Comparison of ENCODE assay signal across 15 cellular contexts in genomic region chr5:122019936-122020590, GRCh38. TPM values are rescaled to one million over a fixed set of nuclear protein-coding genes. Genes with fewer than 3 reads are reported as not detected.
DNase-seq lines count a peak whose midpoint lies in the region; ATAC-seq and TF ChIP-seq lines count a peak whose summit lies in the region.
"Had no signal": no experiment of that assay in that cellular context is flagged by ENCODE, and none has a peak within 500 bp of the region (broad histone marks: within the 10 kb centered on the region; RNA-seq: fewer than 3 reads in every experiment).

No MANE protein-coding gene starts in this region.

- H3K36me3 Mint-ChIP-seq in activated CD8-positive, alpha-beta T cell treated with anti-CD3 and anti-CD28 coated beads for 36 hours (ENCODE audit: low read depth) = peaks cover 47% of the 10 kb centered on the region
- H3K36me3 Mint-ChIP-seq in activated CD8-positive, alpha-beta T cell treated with anti-CD3 and anti-CD28 coated beads, Interleukin-2, amount 10 ng/mL, durations not matched to agents 7 days and 5 days (ENCODE audit: low read depth) = peaks cover 34% of the 10 kb centered on the region
- H3K36me3 Mint-ChIP-seq in activated T-helper 1 cell treated with anti-CD3 and anti-CD28 coated beads, Interleukin-12 subunit alpha, Interleukin-12 subunit beta, Interleukin-2, Interleukin-4 antibody, amounts not matched to agents 30 ng/mL and 10 ng/mL and 1 ng/mL, durations not matched to agents 14 hours and 24 hours and 36 hours (ENCODE audit: low read depth) = peaks cover 34% of the 10 kb centered on the region

- H3K4me2 ChIP-seq in mesenchymal stem cell (ENCODE audit: low read length, poor library complexity, severe bottlenecking) = no peak overlapping the region

- H3K27me3 ChIP-seq in mesenchymal stem cell (ENCODE audit: control insufficient read depth in 1 of 2, insufficient read depth in 1 of 2, low read length in 2 of 2) = no peaks in the 10 kb centered on the region

- H4K91ac ChIP-seq in mesenchymal stem cell (ENCODE audit: low read length) = no peak overlapping the region

- H3K4me3 Mint-ChIP-seq in activated CD8-positive, alpha-beta T cell treated with anti-CD3 and anti-CD28 coated beads for 36 hours = no peak overlapping the region
- H3K4me3 Mint-ChIP-seq in activated CD8-positive, alpha-beta T cell treated with anti-CD3 and anti-CD28 coated beads, Interleukin-2, amount 10 ng/mL, durations not matched to agents 7 days and 5 days = no peak overlapping the region
- peak overlapping the region; percentile 28 for H3K4me3 Mint-ChIP-seq in activated T-helper 1 cell treated with anti-CD3 and anti-CD28 coated beads, Interleukin-12 subunit alpha, Interleukin-12 subunit beta, Interleukin-2, Interleukin-4 antibody, amounts not matched to agents 30 ng/mL and 10 ng/mL and 1 ng/mL, durations not matched to agents 14 hours and 24 hours and 36 hours
- H3K4me3 Mint-ChIP-seq: activated naive CD8-positive, alpha-beta T cell treated with anti-CD3 and anti-CD28 coated beads, Interleukin-2, amount 10 ng/mL, durations not matched to agents 7 days and 5 days; T-helper 17 cell; type B pancreatic cell had no signal

- H2BK15ac ChIP-seq in mesenchymal stem cell (ENCODE audit: low read depth, poor library complexity, severe bottlenecking) = no peak overlapping the region

- 75% methylated on average over 5 of the region's 6 CpGs for WGBS in mesenchymal stem cell

- H4K8ac ChIP-seq in mesenchymal stem cell (ENCODE audit: low read length) = no peak overlapping the region

- H2BK120ac ChIP-seq in mesenchymal stem cell (ENCODE audit: low read depth, low read length) = no peak overlapping the region

- H2AFZ ChIP-seq in mesenchymal stem cell (ENCODE audit: low read depth, low read length) = no peak overlapping the region
- H2AFZ ChIP-seq: parathyroid adenoma had no signal

- H3K4ac ChIP-seq in mesenchymal stem cell (ENCODE audit: low read depth in 1 of 2, low read length in 2 of 2) = no peak overlapping the region

- H3K27me3 Mint-ChIP-seq in activated CD8-positive, alpha-beta T cell treated with anti-CD3 and anti-CD28 coated beads for 36 hours = no peaks in the 10 kb centered on the region
- no peaks in the 10 kb centered on the region for H3K27me3 Mint-ChIP-seq in activated CD8-positive, alpha-beta T cell treated with anti-CD3 and anti-CD28 coated beads, Interleukin-2, amount 10 ng/mL, durations not matched to agents 7 days and 5 days (ENCODE audit: low read depth)
- no peaks in the 10 kb centered on the region for H3K27me3 Mint-ChIP-seq in activated T-helper 1 cell treated with anti-CD3 and anti-CD28 coated beads, Interleukin-12 subunit alpha, Interleukin-12 subunit beta, Interleukin-2, Interleukin-4 antibody, amounts not matched to agents 30 ng/mL and 10 ng/mL and 1 ng/mL, durations not matched to agents 14 hours and 24 hours and 36 hours (ENCODE audit: insufficient read depth)
- H3K27me3 Mint-ChIP-seq: activated naive CD8-positive, alpha-beta T cell treated with anti-CD3 and anti-CD28 coated beads, Interleukin-2, amount 10 ng/mL, durations not matched to agents 7 days and 5 days; T-helper 17 cell; type B pancreatic cell had no signal

- peak overlapping the region; percentile 13 for H3K27ac Mint-ChIP-seq in activated CD8-positive, alpha-beta T cell treated with anti-CD3 and anti-CD28 coated beads for 36 hours
- no peak overlapping the region for H3K27ac Mint-ChIP-seq in activated CD8-positive, alpha-beta T cell treated with anti-CD3 and anti-CD28 coated beads, Interleukin-2, amount 10 ng/mL, durations not matched to agents 7 days and 5 days
- H3K27ac Mint-ChIP-seq in activated T-helper 1 cell treated with anti-CD3 and anti-CD28 coated beads, Interleukin-12 subunit alpha, Interleukin-12 subunit beta, Interleukin-2, Interleukin-4 antibody, amounts not matched to agents 30 ng/mL and 10 ng/mL and 1 ng/mL, durations not matched to agents 14 hours and 24 hours and 36 hours = peak overlapping the region; percentile 52
- H3K27ac Mint-ChIP-seq: activated naive CD8-positive, alpha-beta T cell treated with anti-CD3 and anti-CD28 coated beads, Interleukin-2, amount 10 ng/mL, durations not matched to agents 7 days and 5 days; T-helper 17 cell; type B pancreatic cell had no signal

- no peak overlapping the region for H2AK5ac ChIP-seq in mesenchymal stem cell (ENCODE audit: low read length, severe bottlenecking)

- H3K23ac ChIP-seq in mesenchymal stem cell (ENCODE audit: low read length in 2 of 2) = no peak overlapping the region

- no peak overlapping the region for H3K14ac ChIP-seq in mesenchymal stem cell (ENCODE audit: low read length in 2 of 2)

- no peak for TF ChIP-seq CTCF in activated CD8-positive, alpha-beta T cell treated with anti-CD3 and anti-CD28 coated beads for 36 hours (IDR thresholded peaks at IDR 0.05)

- intact Hi-C loops in activated CD8-positive, alpha-beta T cell treated with anti-CD3 and anti-CD28 coated beads for 36 hours (cut with micrococcal nuclease) = no loop called here
- intact Hi-C loops in activated T-helper 1 cell treated with anti-CD3 and anti-CD28 coated beads, Interleukin-12 subunit alpha, Interleukin-12 subunit beta, Interleukin-2, Interleukin-4 antibody, amounts not matched to agents 30 ng/mL and 10 ng/mL and 1 ng/mL, durations not matched to agents 14 hours and 24 hours and 36 hours (cut with micrococcal nuclease) = loop anchor here (1.0 to 2.0 kb wide), 3 partner anchors 11 to 57 kb away; no protein-coding TSS in a partner anchor

- H3K9ac ChIP-seq in mesenchymal stem cell (ENCODE audit: low read length) = no peak overlapping the region
- H3K9ac ChIP-seq: parathyroid adenoma had no signal

- H3K4me3 ChIP-seq in skeletal muscle cell (ENCODE audit: low read depth, low read length) (no peak overlapping the region), mesenchymal stem cell (ENCODE audit: insufficient read depth in 1 of 2, low read depth in 1 of 2, low read length in 2 of 2) (no peak overlapping the region)

- no peak overlapping the region for H2BK12ac ChIP-seq in mesenchymal stem cell (ENCODE audit: low read length in 2 of 2)

- H3K9me3 ChIP-seq in mesenchymal stem cell (ENCODE audit: control insufficient read depth, low read length) = no peaks in the 10 kb centered on the region

- H3K4me1 Mint-ChIP-seq in activated CD8-positive, alpha-beta T cell treated with anti-CD3 and anti-CD28 coated beads for 36 hours (ENCODE audit: low read depth) = peaks cover 14% of the 10 kb centered on the region
- H3K4me1 Mint-ChIP-seq in activated CD8-positive, alpha-beta T cell treated with anti-CD3 and anti-CD28 coated beads, Interleukin-2, amount 10 ng/mL, durations not matched to agents 7 days and 5 days (ENCODE audit: low read depth) = no peaks in the 10 kb centered on the region
- peaks cover 10% of the 10 kb centered on the region for H3K4me1 Mint-ChIP-seq in activated T-helper 1 cell treated with anti-CD3 and anti-CD28 coated beads, Interleukin-12 subunit alpha, Interleukin-12 subunit beta, Interleukin-2, Interleukin-4 antibody, amounts not matched to agents 30 ng/mL and 10 ng/mL and 1 ng/mL, durations not matched to agents 14 hours and 24 hours and 36 hours (ENCODE audit: low read depth)
- H3K4me1 Mint-ChIP-seq: activated naive CD8-positive, alpha-beta T cell treated with anti-CD3 and anti-CD28 coated beads, Interleukin-2, amount 10 ng/mL, durations not matched to agents 7 days and 5 days had no signal

- H3K27ac ChIP-seq in mesenchymal stem cell (ENCODE audit: low read length, poor library complexity, severe bottlenecking) = no peak overlapping the region
- H3K27ac ChIP-seq: parathyroid adenoma had no signal

- no peak overlapping the region for H3K18ac ChIP-seq in mesenchymal stem cell (ENCODE audit: low read depth in 1 of 2, low read length in 2 of 2)

- CTCF ChIA-PET in activated CD8-positive, alpha-beta T cell treated with anti-CD3 and anti-CD28 coated beads for 36 hours (lab: Charles Lee) = no interaction called here
- CTCF ChIA-PET in activated CD8-positive, alpha-beta T cell treated with anti-CD3 and anti-CD28 coated beads, Interleukin-2, amount 10 ng/mL, durations not matched to agents 7 days and 5 days (lab: Charles Lee) = no interaction called here

- peaks cover 0 to 44% of the 10 kb centered on the region in 2 experiments for H3K36me3 ChIP-seq in mesenchymal stem cell (ENCODE audit: control insufficient read depth in 1 of 2, insufficient read depth in 2 of 2, low read depth in 1 of 2, low read length in 2 of 2)

- no peak overlapping the region for H2BK5ac ChIP-seq in mesenchymal stem cell (ENCODE audit: low read depth, low read length, poor library complexity, severe bottlenecking)

- POLR2A ChIA-PET in activated CD8-positive, alpha-beta T cell treated with anti-CD3 and anti-CD28 coated beads for 36 hours (lab: Charles Lee) = interaction anchor here (0.7 kb wide), 1 partner anchor 57 kb away, joined by 3 read pairs; no protein-coding TSS in a partner anchor
- POLR2A ChIA-PET in activated CD8-positive, alpha-beta T cell treated with anti-CD3 and anti-CD28 coated beads, Interleukin-2, amount 10 ng/mL, durations not matched to agents 7 days and 5 days (lab: Charles Lee) = no interaction called here

- no peaks in the 10 kb centered on the region for H3K4me1 ChIP-seq in mesenchymal stem cell (ENCODE audit: control insufficient read depth, insufficient read depth, low read depth, low read length)
- H3K4me1 ChIP-seq: parathyroid adenoma had no signal

- DNase-seq in activated CD8-positive, alpha-beta T cell treated with anti-CD3 and anti-CD28 coated beads for 36 hours = no peak
- DNase-seq in activated CD8-positive, alpha-beta T cell treated with anti-CD3 and anti-CD28 coated beads, Interleukin-2, amount 10 ng/mL, durations not matched to agents 7 days and 5 days = no peak
- no peak for DNase-seq in activated T-helper 1 cell treated with anti-CD3 and anti-CD28 coated beads, Interleukin-12 subunit alpha, Interleukin-12 subunit beta, Interleukin-2, Interleukin-4 antibody, amounts not matched to agents 30 ng/mL and 10 ng/mL and 1 ng/mL, durations not matched to agents 14 hours and 24 hours and 36 hours (ENCODE audit: low spot score)
- peak; percentile 12 for DNase-seq in skeletal muscle cell (ENCODE audit: low read depth)
- no peak for DNase-seq in mesenchymal stem cell
- no peak for DNase-seq in HuH-7 (ENCODE audit: low spot score)
- DNase-seq: activated naive CD8-positive, alpha-beta T cell treated with anti-CD3 and anti-CD28 coated beads, Interleukin-2, amount 10 ng/mL, durations not matched to agents 7 days and 5 days; NCI-H1092; NCI-H510A; RPMI8226; T-helper 17 cell had no signal

- H3K9me3 Mint-ChIP-seq in activated CD8-positive, alpha-beta T cell treated with anti-CD3 and anti-CD28 coated beads for 36 hours = peaks cover 3% of the 10 kb centered on the region
- H3K9me3 Mint-ChIP-seq in activated CD8-positive, alpha-beta T cell treated with anti-CD3 and anti-CD28 coated beads, Interleukin-2, amount 10 ng/mL, durations not matched to agents 7 days and 5 days (ENCODE audit: insufficient read depth) = no peaks in the 10 kb centered on the region
- no peaks in the 10 kb centered on the region for H3K9me3 Mint-ChIP-seq in activated T-helper 1 cell treated with anti-CD3 and anti-CD28 coated beads, Interleukin-12 subunit alpha, Interleukin-12 subunit beta, Interleukin-2, Interleukin-4 antibody, amounts not matched to agents 30 ng/mL and 10 ng/mL and 1 ng/mL, durations not matched to agents 14 hours and 24 hours and 36 hours
- H3K9me3 Mint-ChIP-seq: type B pancreatic cell had no signal

- peak; percentile 65 for ATAC-seq in activated CD8-positive, alpha-beta T cell treated with anti-CD3 and anti-CD28 coated beads for 36 hours
- ATAC-seq in activated CD8-positive, alpha-beta T cell treated with anti-CD3 and anti-CD28 coated beads, Interleukin-2, amount 10 ng/mL, durations not matched to agents 7 days and 5 days = no peak
- peak; percentile 69 for ATAC-seq in HG02870 (IDR thresholded peaks at IDR 0.05; ENCODE audit: unreplicated experiment)
- ATAC-seq in GM19328 (IDR thresholded peaks at IDR 0.05; ENCODE audit: unreplicated experiment) = no peak
- ATAC-seq: T-helper 17 cell had no signal

- H3K79me1 ChIP-seq in mesenchymal stem cell (replicated peaks; ENCODE audit: low read length, poor library complexity, severe bottlenecking) = peaks cover 14% of the 10 kb centered on the region

RNA-seq across cellular contexts. Expression of gene LOX, which starts 58.0 kb away (rescaled TPM):
- not detected for total RNA-seq in activated CD8-positive, alpha-beta T cell treated with anti-CD3 and anti-CD28 coated beads for 36 hours
- total RNA-seq in activated CD8-positive, alpha-beta T cell treated with anti-CD3 and anti-CD28 coated beads, Interleukin-2, amount 10 ng/mL, durations not matched to agents 7 days and 5 days = not detected
- total RNA-seq in activated T-helper 1 cell treated with anti-CD3 and anti-CD28 coated beads, Interleukin-12 subunit alpha, Interleukin-12 subunit beta, Interleukin-2, Interleukin-4 antibody, amounts not matched to agents 30 ng/mL and 10 ng/mL and 1 ng/mL, durations not matched to agents 14 hours and 24 hours and 36 hours = not detected in 2 replicates
- 548 TPM for polyA plus RNA-seq in mesenchymal stem cell (2013, experiment 1 of 2)
- polyA plus RNA-seq in mesenchymal stem cell (2013, experiment 2 of 2) = 550 TPM
- total RNA-seq: activated naive CD8-positive, alpha-beta T cell treated with anti-CD3 and anti-CD28 coated beads, Interleukin-2, amount 10 ng/mL, durations not matched to agents 7 days and 5 days had no signal

RNA-seq across cellular contexts. Expression of gene SRFBP1, which starts 58.3 kb away (rescaled TPM):
- 10 to 100 TPM; 13.0 to 13.2 TPM for total RNA-seq in activated CD8-positive, alpha-beta T cell treated with anti-CD3 and anti-CD28 coated beads for 36 hours
- total RNA-seq in activated CD8-positive, alpha-beta T cell treated with anti-CD3 and anti-CD28 coated beads, Interleukin-2, amount 10 ng/mL, durations not matched to agents 7 days and 5 days = 10 to 100 TPM; 10.6 TPM
- total RNA-seq in activated T-helper 1 cell treated with anti-CD3 and anti-CD28 coated beads, Interleukin-12 subunit alpha, Interleukin-12 subunit beta, Interleukin-2, Interleukin-4 antibody, amounts not matched to agents 30 ng/mL and 10 ng/mL and 1 ng/mL, durations not matched to agents 14 hours and 24 hours and 36 hours = 17.7 and 18.9 TPM in 2 replicates
- polyA plus RNA-seq in mesenchymal stem cell (2013, experiment 1 of 2) = 11.7 TPM
- polyA plus RNA-seq in mesenchymal stem cell (2013, experiment 2 of 2) = 12.4 TPM

Comparison
In these comparisons a context has a peak if more than half of its experiments do, and no peak if none do; other contexts are left out.
1. ATAC-seq: peak in activated CD8-positive, alpha-beta T cell treated with anti-CD3 and anti-CD28 coated beads for 36 hours (single experiment) and HG02870 (single experiment); none in activated CD8-positive, alpha-beta T cell treated with anti-CD3 and anti-CD28 coated beads, Interleukin-2, amount 10 ng/mL, durations not matched to agents 7 days and 5 days (single experiment) and GM19328 (single experiment).